ENCODE assay signal across 1 cellular context in the genomic region with DNA sequence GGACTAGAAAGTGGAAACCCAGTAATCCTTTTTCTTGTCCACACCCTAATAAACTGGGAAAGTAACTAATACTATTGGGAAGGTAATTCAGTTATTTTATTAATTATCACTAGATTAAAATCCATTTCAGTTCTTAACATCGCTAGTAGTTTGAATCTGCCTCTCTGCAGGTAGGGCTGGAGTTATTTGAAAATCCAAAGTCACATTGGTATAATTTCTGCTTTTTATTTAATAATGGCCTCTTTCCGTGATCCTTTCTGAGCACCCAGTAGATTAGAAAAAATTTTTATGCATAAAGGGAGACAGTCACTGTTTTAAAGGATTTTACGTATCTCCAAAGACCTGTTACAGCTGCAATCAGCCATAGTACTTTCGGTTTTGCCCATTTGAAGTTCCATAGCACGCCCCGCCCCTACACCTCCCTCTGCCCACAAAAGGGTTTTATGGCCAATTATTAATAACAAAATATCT.
TF ChIP-seq lines count a peak whose summit lies in the region.

No MANE protein-coding gene starts in this region.

TF ChIP-seq in GM23338, 12 proteins besides CTCF, POLR2A, EP300 and RAD21 (continued from another document):
- TF ChIP-seq, protein P1, sequence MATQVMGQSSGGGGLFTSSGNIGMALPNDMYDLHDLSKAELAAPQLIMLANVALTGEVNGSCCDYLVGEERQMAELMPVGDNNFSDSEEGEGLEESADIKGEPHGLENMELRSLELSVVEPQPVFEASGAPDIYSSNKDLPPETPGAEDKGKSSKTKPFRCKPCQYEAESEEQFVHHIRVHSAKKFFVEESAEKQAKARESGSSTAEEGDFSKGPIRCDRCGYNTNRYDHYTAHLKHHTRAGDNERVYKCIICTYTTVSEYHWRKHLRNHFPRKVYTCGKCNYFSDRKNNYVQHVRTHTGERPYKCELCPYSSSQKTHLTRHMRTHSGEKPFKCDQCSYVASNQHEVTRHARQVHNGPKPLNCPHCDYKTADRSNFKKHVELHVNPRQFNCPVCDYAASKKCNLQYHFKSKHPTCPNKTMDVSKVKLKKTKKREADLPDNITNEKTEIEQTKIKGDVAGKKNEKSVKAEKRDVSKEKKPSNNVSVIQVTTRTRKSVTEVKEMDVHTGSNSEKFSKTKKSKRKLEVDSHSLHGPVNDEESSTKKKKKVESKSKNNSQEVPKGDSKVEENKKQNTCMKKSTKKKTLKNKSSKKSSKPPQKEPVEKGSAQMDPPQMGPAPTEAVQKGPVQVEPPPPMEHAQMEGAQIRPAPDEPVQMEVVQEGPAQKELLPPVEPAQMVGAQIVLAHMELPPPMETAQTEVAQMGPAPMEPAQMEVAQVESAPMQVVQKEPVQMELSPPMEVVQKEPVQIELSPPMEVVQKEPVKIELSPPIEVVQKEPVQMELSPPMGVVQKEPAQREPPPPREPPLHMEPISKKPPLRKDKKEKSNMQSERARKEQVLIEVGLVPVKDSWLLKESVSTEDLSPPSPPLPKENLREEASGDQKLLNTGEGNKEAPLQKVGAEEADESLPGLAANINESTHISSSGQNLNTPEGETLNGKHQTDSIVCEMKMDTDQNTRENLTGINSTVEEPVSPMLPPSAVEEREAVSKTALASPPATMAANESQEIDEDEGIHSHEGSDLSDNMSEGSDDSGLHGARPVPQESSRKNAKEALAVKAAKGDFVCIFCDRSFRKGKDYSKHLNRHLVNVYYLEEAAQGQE (IDR thresholded peaks at IDR 0.05; ENCODE audit: unreplicated experiment): no peak
- TF ChIP-seq, protein P2, sequence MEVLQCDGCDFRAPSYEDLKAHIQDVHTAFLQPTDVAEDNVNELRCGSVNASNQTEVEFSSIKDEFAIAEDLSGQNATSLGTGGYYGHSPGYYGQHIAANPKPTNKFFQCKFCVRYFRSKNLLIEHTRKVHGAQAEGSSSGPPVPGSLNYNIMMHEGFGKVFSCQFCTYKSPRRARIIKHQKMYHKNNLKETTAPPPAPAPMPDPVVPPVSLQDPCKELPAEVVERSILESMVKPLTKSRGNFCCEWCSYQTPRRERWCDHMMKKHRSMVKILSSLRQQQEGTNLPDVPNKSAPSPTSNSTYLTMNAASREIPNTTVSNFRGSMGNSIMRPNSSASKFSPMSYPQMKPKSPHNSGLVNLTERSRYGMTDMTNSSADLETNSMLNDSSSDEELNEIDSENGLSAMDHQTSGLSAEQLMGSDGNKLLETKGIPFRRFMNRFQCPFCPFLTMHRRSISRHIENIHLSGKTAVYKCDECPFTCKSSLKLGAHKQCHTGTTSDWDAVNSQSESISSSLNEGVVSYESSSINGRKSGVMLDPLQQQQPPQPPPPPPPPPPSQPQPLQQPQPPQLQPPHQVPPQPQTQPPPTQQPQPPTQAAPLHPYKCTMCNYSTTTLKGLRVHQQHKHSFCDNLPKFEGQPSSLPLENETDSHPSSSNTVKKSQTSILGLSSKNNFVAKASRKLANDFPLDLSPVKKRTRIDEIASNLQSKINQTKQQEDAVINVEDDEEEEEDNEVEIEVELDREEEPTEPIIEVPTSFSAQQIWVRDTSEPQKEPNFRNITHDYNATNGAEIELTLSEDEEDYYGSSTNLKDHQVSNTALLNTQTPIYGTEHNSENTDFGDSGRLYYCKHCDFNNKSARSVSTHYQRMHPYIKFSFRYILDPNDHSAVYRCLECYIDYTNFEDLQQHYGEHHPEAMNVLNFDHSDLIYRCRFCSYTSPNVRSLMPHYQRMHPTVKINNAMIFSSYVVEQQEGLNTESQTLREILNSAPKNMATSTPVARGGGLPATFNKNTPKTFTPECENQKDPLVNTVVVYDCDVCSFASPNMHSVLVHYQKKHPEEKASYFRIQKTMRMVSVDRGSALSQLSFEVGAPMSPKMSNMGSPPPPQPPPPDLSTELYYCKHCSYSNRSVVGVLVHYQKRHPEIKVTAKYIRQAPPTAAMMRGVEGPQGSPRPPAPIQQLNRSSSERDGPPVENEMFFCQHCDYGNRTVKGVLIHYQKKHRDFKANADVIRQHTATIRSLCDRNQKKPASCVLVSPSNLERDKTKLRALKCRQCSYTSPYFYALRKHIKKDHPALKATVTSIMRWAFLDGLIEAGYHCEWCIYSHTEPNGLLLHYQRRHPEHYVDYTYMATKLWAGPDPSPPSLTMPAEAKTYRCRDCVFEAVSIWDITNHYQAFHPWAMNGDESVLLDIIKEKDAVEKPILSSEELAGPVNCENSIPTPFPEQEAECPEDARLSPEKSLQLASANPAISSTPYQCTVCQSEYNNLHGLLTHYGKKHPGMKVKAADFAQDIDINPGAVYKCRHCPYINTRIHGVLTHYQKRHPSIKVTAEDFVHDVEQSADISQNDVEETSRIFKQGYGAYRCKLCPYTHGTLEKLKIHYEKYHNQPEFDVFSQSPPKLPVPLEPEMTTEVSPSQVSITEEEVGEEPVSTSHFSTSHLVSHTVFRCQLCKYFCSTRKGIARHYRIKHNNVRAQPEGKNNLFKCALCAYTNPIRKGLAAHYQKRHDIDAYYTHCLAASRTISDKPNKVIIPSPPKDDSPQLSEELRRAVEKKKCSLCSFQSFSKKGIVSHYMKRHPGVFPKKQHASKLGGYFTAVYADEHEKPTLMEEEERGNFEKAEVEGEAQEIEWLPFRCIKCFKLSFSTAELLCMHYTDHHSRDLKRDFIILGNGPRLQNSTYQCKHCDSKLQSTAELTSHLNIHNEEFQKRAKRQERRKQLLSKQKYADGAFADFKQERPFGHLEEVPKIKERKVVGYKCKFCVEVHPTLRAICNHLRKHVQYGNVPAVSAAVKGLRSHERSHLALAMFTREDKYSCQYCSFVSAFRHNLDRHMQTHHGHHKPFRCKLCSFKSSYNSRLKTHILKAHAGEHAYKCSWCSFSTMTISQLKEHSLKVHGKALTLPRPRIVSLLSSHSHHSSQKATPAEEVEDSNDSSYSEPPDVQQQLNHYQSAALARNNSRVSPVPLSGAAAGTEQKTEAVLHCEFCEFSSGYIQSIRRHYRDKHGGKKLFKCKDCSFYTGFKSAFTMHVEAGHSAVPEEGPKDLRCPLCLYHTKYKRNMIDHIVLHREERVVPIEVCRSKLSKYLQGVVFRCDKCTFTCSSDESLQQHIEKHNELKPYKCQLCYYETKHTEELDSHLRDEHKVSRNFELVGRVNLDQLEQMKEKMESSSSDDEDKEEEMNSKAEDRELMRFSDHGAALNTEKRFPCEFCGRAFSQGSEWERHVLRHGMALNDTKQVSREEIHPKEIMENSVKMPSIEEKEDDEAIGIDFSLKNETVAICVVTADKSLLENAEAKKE (CRISPR knock-in tag; IDR thresholded peaks at IDR 0.05): no peak
